ENCODE assay signal across 12 cellular contexts in genomic region chr7:137958593-137959431, GRCh38. TPM values are rescaled to one million over a fixed set of nuclear protein-coding genes. Genes with fewer than 3 reads are reported as not detected.
DNase-seq lines count a peak whose midpoint lies in the region; ATAC-seq and TF ChIP-seq lines count a peak whose summit lies in the region.
"Had no signal": no experiment of that assay in that cellular context is flagged by ENCODE, and none has a peak within 500 bp of the region (broad histone marks: within the 10 kb centered on the region; RNA-seq: fewer than 3 reads in every experiment).

No MANE protein-coding gene starts in this region.

- H3K79me2 ChIP-seq in neural progenitor cell (ENCODE audit: low read depth), result peaks cover 13% of the 10 kb centered on the region

- H3K36me3 ChIP-seq in body of pancreas (replicated peaks in 1 of 2; ENCODE audit: insufficient read depth in 1 of 2, low read depth in 2 of 2), result no peaks in the 10 kb centered on the region
- H3K36me3 ChIP-seq in neural progenitor cell, result no peaks in the 10 kb centered on the region

- H4K20me1 ChIP-seq in neural progenitor cell (ENCODE audit: low read depth), result peaks cover 10% of the 10 kb centered on the region

- H3K27ac ChIP-seq in body of pancreas (peak overlapping the region in 2 of 4 donors; percentile 13 to 14), neural progenitor cell (no peak overlapping the region)

- no peak for TF ChIP-seq POLR2A in body of pancreas (IDR thresholded peaks at IDR 0.05)

- H2AFZ ChIP-seq in neural progenitor cell (replicated peaks), result no peak overlapping the region

- H3K4me3 ChIP-seq in body of pancreas, result no peak overlapping the region
- no peak overlapping the region for H3K4me3 ChIP-seq in neural progenitor cell

- H3K36me3 Mint-ChIP-seq in stimulated activated memory B cell treated with anti-CD40 and anti-IgM and Interleukin-4, amounts not matched to agents 10 μg/mL and 1 μg/mL and 100 μg/mL, for 72 hours, result peaks cover 19% of the 10 kb centered on the region
- peaks cover 19% of the 10 kb centered on the region for H3K36me3 Mint-ChIP-seq in neural progenitor cell

- ATAC-seq in GM19035 (IDR thresholded peaks at IDR 0.05; ENCODE audit: unreplicated experiment) (peak; percentile 44), HG03095 (IDR thresholded peaks at IDR 0.05; ENCODE audit: unreplicated experiment) (peak; percentile 45), body of pancreas (peak; percentile 33), HG02938 (IDR thresholded peaks at IDR 0.05; ENCODE audit: unreplicated experiment) (no peak)
- ATAC-seq in stimulated activated memory B cell treated with anti-CD40 and anti-IgM and Interleukin-4, amounts not matched to agents 10 μg/mL and 1 μg/mL and 100 μg/mL, for 72 hours, result peak; percentile 57

- H3K9ac ChIP-seq in neural progenitor cell, result no peak overlapping the region

- no peaks in the 10 kb centered on the region for H3K27me3 Mint-ChIP-seq in stimulated activated memory B cell treated with anti-CD40 and anti-IgM and Interleukin-4, amounts not matched to agents 10 μg/mL and 1 μg/mL and 100 μg/mL, for 72 hours
- peaks cover 3% of the 10 kb centered on the region for H3K27me3 Mint-ChIP-seq in neural progenitor cell (ENCODE audit: insufficient read depth, low read depth)

- H3K4me1 ChIP-seq in body of pancreas, result peaks cover 53% of the 10 kb centered on the region
- peaks cover 18% of the 10 kb centered on the region for H3K4me1 ChIP-seq in neural progenitor cell

- WGBS in body of pancreas, 2 donors, result 81 to 87% methylated on average over 4 of the region's 4 CpGs

- H3K9me3 ChIP-seq in body of pancreas (no peaks in the 10 kb centered on the region), neural progenitor cell (ENCODE audit: low read depth) (no peaks in the 10 kb centered on the region)

- no peak overlapping the region for H3K4me3 Mint-ChIP-seq in stimulated activated memory B cell treated with anti-CD40 and anti-IgM and Interleukin-4, amounts not matched to agents 10 μg/mL and 1 μg/mL and 100 μg/mL, for 72 hours
- no peak overlapping the region for H3K4me3 Mint-ChIP-seq in neural progenitor cell
- H3K4me3 Mint-ChIP-seq: activated naive CD4-positive, alpha-beta T cell treated with anti-CD3 and anti-CD28 coated beads for 36 hours; T-helper 2 cell treated with Interferon-gamma antibody and Interleukin-4, amounts not matched to agents 5 μg/mL and 100 μg/mL, for 36 hours had no signal

- intact Hi-C loops in body of pancreas (cut with DNase I), result no loop called here

- H3K27me3 ChIP-seq in body of pancreas (no peaks in the 10 kb centered on the region), neural progenitor cell (no peaks in the 10 kb centered on the region)

- H3K4me1 Mint-ChIP-seq in stimulated activated memory B cell treated with anti-CD40 and anti-IgM and Interleukin-4, amounts not matched to agents 10 μg/mL and 1 μg/mL and 100 μg/mL, for 72 hours, result peaks cover 40% of the 10 kb centered on the region
- H3K4me1 Mint-ChIP-seq in neural progenitor cell, result peaks cover 51% of the 10 kb centered on the region

- no peak overlapping the region for H3K4me2 ChIP-seq in neural progenitor cell

- H3K9me3 Mint-ChIP-seq in stimulated activated memory B cell treated with anti-CD40 and anti-IgM and Interleukin-4, amounts not matched to agents 10 μg/mL and 1 μg/mL and 100 μg/mL, for 72 hours, result no peaks in the 10 kb centered on the region
- H3K9me3 Mint-ChIP-seq in neural progenitor cell, result no peaks in the 10 kb centered on the region
- H3K9me3 Mint-ChIP-seq: activated naive CD4-positive, alpha-beta T cell treated with anti-CD3 and anti-CD28 coated beads for 36 hours; T-helper 2 cell treated with Interferon-gamma antibody and Interleukin-4, amounts not matched to agents 5 μg/mL and 100 μg/mL, for 36 hours had no signal

- no peak for TF ChIP-seq CTCF in body of pancreas (IDR thresholded peaks at IDR 0.05)
- TF ChIP-seq CTCF in neural progenitor cell (IDR thresholded peaks at IDR 0.05), result no peak

- H3F3A ChIP-seq in neural progenitor cell (ENCODE audit: low read depth), result peaks cover 10% of the 10 kb centered on the region

- no peak overlapping the region for H3K27ac Mint-ChIP-seq in stimulated activated memory B cell treated with anti-CD40 and anti-IgM and Interleukin-4, amounts not matched to agents 10 μg/mL and 1 μg/mL and 100 μg/mL, for 72 hours
- no peak overlapping the region for H3K27ac Mint-ChIP-seq in neural progenitor cell
- H3K27ac Mint-ChIP-seq: activated naive CD4-positive, alpha-beta T cell treated with anti-CD3 and anti-CD28 coated beads for 36 hours; T-helper 2 cell treated with Interferon-gamma antibody and Interleukin-4, amounts not matched to agents 5 μg/mL and 100 μg/mL, for 36 hours had no signal

- DNase-seq in body of pancreas (no peak), A172 (ENCODE audit: low spot score) (no peak), midbrain (lab: John Stamatoyannopoulos, UW) (no peak), neural progenitor cell (ENCODE audit: low spot score) (no peak)
- DNase-seq: activated naive CD4-positive, alpha-beta T cell treated with anti-CD3 and anti-CD28 coated beads for 36 hours; NCI-H1694 treated with DMSO at 0.1 percent for 48 hours; stimulated activated CD4-positive, alpha-beta T cell treated with anti-CD3 and anti-CD28 coated beads, Interleukin-4, amount 100 ng/mL, for 1 hour had no signal

RNA-seq across cellular contexts. Expression of gene CREB3L2, which starts 43.1 kb away (rescaled TPM):
- 10 to 100 TPM; 21.3 to 28.0 TPM for total RNA-seq in body of pancreas
- 3.9 and 5.5 TPM in 2 replicates for total RNA-seq in A172 (2014; rRNA removed; shearing (Covaris generic))
- total RNA-seq in neural progenitor cell (ENCODE audit: low replicate concordance), result 9.9 and 10.7 TPM in 2 replicates
